In genomic region chr11:70270104-70270876, GRCh38 we compare ENCODE assay signal across 1 cellular context.
TF ChIP-seq lines count a peak whose summit lies in the region.

Gene PPFIA1, plus strand, starts transcription at chr11:70270690. Its CDS starts 1,483 bp downstream, at chr11:70272173.

TF ChIP-seq in HepG2, 621 proteins besides CTCF, POLR2A, EP300 and RAD21 (continued from another document and continues in another):
- TF ChIP-seq, protein P1, sequence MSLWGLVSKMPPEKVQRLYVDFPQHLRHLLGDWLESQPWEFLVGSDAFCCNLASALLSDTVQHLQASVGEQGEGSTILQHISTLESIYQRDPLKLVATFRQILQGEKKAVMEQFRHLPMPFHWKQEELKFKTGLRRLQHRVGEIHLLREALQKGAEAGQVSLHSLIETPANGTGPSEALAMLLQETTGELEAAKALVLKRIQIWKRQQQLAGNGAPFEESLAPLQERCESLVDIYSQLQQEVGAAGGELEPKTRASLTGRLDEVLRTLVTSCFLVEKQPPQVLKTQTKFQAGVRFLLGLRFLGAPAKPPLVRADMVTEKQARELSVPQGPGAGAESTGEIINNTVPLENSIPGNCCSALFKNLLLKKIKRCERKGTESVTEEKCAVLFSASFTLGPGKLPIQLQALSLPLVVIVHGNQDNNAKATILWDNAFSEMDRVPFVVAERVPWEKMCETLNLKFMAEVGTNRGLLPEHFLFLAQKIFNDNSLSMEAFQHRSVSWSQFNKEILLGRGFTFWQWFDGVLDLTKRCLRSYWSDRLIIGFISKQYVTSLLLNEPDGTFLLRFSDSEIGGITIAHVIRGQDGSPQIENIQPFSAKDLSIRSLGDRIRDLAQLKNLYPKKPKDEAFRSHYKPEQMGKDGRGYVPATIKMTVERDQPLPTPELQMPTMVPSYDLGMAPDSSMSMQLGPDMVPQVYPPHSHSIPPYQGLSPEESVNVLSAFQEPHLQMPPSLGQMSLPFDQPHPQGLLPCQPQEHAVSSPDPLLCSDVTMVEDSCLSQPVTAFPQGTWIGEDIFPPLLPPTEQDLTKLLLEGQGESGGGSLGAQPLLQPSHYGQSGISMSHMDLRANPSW (CRISPR knock-in tag; IDR thresholded peaks at IDR 0.05; ENCODE audit: borderline replicate concordance): peak; percentile 56; the same call in 1 of the 2 replicates
- TF ChIP-seq NONO (IDR thresholded peaks at IDR 0.05) (no peak), NONO (CRISPR knock-in tag; conservative IDR thresholded peaks at IDR 0.05) (no peak; the same call in 1 of the 2 replicates), KDM3A (CRISPR knock-in tag; IDR thresholded peaks at IDR 0.05; ENCODE audit: low read depth) (peak; percentile 73; the same call in 1 of the 2 replicates), MAFK (conservative IDR thresholded peaks at IDR 0.05 in 1 of 2, IDR thresholded peaks at IDR 0.05 in 1 of 2; ENCODE audit: low read length in 2 of 2) (no peak), DMAP1 (CRISPR knock-in tag; IDR thresholded peaks at IDR 0.05) (peak; percentile 51; the same call in 1 of the 2 replicates), ZNF790 (CRISPR knock-in tag; IDR thresholded peaks at IDR 0.05; ENCODE audit: borderline replicate concordance) (no peak), ZNF747 (CRISPR knock-in tag; IDR thresholded peaks at IDR 0.05; ENCODE audit: borderline replicate concordance) (0 out of 2 replicates have a peak, but pooled peaks have one; percentile 20), CHD4 (IDR thresholded peaks at IDR 0.05; ENCODE audit: borderline replicate concordance, low read length) (no peak), ZFP62 (CRISPR knock-in tag; IDR thresholded peaks at IDR 0.05) (no peak), GABPA (IDR thresholded peaks at IDR 0.05; ENCODE audit: low read depth, low read length) (no peak), GABPA (CRISPR knock-in tag; IDR thresholded peaks at IDR 0.05; ENCODE audit: low read depth) (no peak), ZBTB3 (CRISPR knock-in tag; IDR thresholded peaks at IDR 0.05; ENCODE audit: borderline replicate concordance, low read depth) (no peak), NR3C1 (CRISPR knock-in tag; IDR thresholded peaks at IDR 0.05) (no peak), ZNF761 (CRISPR knock-in tag; conservative IDR thresholded peaks at IDR 0.05) (no peak), HINFP (CRISPR knock-in tag; IDR thresholded peaks at IDR 0.05; ENCODE audit: low read depth) (no peak), RARG (CRISPR knock-in tag; IDR thresholded peaks at IDR 0.05; ENCODE audit: low read depth) (no peak), AGO1 (IDR thresholded peaks at IDR 0.05; ENCODE audit: low read depth, low read length, poor library complexity, severe bottlenecking) (no peak), IRF2 (CRISPR knock-in tag; IDR thresholded peaks at IDR 0.05) (no peak), SOX13 (IDR thresholded peaks at IDR 0.05) (no peak), SOX13 (CRISPR knock-in tag; conservative IDR thresholded peaks at IDR 0.05 in 1 of 2, IDR thresholded peaks at IDR 0.05 in 1 of 2) (no peak), ZNF800 (CRISPR knock-in tag; IDR thresholded peaks at IDR 0.05) (0 out of 2 replicates have a peak, but pooled peaks have one; percentile 40), ZSCAN9 (CRISPR knock-in tag; IDR thresholded peaks at IDR 0.05; ENCODE audit: borderline replicate concordance) (0 out of 2 replicates have a peak, but pooled peaks have one; percentile 18), ZFP36L2 (CRISPR knock-in tag; IDR thresholded peaks at IDR 0.05) (no peak), ZSCAN30 (CRISPR knock-in tag; IDR thresholded peaks at IDR 0.05) (no peak), HOXA9 (CRISPR knock-in tag; IDR thresholded peaks at IDR 0.05; ENCODE audit: borderline replicate concordance) (no peak), U2AF1 (optimal IDR thresholded peaks at IDR 0.05; ENCODE audit: low read depth, low read length) (no peak), ARID2 (CRISPR knock-in tag; IDR thresholded peaks at IDR 0.05; ENCODE audit: borderline replicate concordance) (no peak), ZNF556 (CRISPR knock-in tag; IDR thresholded peaks at IDR 0.05; ENCODE audit: borderline replicate concordance) (no peak), ZNF883 (CRISPR knock-in tag; IDR thresholded peaks at IDR 0.05; ENCODE audit: not compliant biosample characterization) (no peak), ZNF180 (CRISPR knock-in tag; IDR thresholded peaks at IDR 0.05; ENCODE audit: borderline replicate concordance, low read depth) (no peak), MEIS2 (CRISPR knock-in tag; IDR thresholded peaks at IDR 0.05) (no peak), KLF9 (CRISPR knock-in tag; IDR thresholded peaks at IDR 0.05; ENCODE audit: low read depth) (no peak), ISX (CRISPR knock-in tag; conservative IDR thresholded peaks at IDR 0.05) (peak; percentile 45; the same call in 1 of the 2 replicates), ZNF446 (CRISPR knock-in tag; IDR thresholded peaks at IDR 0.05) (no peak)
- TF ChIP-seq, protein P2, sequence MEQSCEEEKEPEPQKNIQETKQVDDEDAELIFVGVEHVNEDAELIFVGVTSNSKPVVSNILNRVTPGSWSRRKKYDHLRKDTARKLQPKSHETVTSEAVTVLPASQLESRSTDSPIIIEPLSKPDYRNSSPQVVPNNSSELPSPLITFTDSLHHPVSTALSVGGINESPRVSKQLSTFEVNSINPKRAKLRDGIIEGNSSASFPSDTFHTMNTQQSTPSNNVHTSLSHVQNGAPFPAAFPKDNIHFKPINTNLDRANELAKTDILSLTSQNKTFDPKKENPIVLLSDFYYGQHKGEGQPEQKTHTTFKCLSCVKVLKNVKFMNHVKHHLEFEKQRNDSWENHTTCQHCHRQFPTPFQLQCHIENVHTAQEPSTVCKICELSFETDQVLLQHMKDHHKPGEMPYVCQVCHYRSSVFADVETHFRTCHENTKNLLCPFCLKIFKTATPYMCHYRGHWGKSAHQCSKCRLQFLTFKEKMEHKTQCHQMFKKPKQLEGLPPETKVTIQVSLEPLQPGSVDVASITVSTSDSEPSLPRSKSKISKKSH (CRISPR knock-in tag; IDR thresholded peaks at IDR 0.05; ENCODE audit: borderline replicate concordance): peak; percentile 52; the same call in 1 of the 2 replicates
- TF ChIP-seq, protein P3, sequence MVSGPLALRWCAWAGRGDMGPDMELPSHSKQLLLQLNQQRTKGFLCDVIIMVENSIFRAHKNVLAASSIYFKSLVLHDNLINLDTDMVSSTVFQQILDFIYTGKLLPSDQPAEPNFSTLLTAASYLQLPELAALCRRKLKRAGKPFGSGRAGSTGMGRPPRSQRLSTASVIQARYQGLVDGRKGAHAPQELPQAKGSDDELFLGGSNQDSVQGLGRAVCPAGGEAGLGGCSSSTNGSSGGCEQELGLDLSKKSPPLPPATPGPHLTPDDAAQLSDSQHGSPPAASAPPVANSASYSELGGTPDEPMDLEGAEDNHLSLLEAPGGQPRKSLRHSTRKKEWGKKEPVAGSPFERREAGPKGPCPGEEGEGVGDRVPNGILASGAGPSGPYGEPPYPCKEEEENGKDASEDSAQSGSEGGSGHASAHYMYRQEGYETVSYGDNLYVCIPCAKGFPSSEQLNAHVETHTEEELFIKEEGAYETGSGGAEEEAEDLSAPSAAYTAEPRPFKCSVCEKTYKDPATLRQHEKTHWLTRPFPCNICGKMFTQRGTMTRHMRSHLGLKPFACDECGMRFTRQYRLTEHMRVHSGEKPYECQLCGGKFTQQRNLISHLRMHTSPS (CRISPR knock-in tag; IDR thresholded peaks at IDR 0.05; ENCODE audit: low read depth): no peak
- TF ChIP-seq, protein P4, sequence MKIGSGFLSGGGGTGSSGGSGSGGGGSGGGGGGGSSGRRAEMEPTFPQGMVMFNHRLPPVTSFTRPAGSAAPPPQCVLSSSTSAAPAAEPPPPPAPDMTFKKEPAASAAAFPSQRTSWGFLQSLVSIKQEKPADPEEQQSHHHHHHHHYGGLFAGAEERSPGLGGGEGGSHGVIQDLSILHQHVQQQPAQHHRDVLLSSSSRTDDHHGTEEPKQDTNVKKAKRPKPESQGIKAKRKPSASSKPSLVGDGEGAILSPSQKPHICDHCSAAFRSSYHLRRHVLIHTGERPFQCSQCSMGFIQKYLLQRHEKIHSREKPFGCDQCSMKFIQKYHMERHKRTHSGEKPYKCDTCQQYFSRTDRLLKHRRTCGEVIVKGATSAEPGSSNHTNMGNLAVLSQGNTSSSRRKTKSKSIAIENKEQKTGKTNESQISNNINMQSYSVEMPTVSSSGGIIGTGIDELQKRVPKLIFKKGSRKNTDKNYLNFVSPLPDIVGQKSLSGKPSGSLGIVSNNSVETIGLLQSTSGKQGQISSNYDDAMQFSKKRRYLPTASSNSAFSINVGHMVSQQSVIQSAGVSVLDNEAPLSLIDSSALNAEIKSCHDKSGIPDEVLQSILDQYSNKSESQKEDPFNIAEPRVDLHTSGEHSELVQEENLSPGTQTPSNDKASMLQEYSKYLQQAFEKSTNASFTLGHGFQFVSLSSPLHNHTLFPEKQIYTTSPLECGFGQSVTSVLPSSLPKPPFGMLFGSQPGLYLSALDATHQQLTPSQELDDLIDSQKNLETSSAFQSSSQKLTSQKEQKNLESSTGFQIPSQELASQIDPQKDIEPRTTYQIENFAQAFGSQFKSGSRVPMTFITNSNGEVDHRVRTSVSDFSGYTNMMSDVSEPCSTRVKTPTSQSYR (CRISPR knock-in tag; IDR thresholded peaks at IDR 0.05; ENCODE audit: borderline replicate concordance): no peak
- TF ChIP-seq, protein P5, sequence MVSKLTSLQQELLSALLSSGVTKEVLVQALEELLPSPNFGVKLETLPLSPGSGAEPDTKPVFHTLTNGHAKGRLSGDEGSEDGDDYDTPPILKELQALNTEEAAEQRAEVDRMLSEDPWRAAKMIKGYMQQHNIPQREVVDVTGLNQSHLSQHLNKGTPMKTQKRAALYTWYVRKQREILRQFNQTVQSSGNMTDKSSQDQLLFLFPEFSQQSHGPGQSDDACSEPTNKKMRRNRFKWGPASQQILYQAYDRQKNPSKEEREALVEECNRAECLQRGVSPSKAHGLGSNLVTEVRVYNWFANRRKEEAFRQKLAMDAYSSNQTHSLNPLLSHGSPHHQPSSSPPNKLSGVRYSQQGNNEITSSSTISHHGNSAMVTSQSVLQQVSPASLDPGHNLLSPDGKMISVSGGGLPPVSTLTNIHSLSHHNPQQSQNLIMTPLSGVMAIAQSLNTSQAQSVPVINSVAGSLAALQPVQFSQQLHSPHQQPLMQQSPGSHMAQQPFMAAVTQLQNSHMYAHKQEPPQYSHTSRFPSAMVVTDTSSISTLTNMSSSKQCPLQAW (CRISPR knock-in tag; IDR thresholded peaks at IDR 0.05): peak; percentile 56; the same call in 1 of the 2 replicates
- TF ChIP-seq, protein P6, sequence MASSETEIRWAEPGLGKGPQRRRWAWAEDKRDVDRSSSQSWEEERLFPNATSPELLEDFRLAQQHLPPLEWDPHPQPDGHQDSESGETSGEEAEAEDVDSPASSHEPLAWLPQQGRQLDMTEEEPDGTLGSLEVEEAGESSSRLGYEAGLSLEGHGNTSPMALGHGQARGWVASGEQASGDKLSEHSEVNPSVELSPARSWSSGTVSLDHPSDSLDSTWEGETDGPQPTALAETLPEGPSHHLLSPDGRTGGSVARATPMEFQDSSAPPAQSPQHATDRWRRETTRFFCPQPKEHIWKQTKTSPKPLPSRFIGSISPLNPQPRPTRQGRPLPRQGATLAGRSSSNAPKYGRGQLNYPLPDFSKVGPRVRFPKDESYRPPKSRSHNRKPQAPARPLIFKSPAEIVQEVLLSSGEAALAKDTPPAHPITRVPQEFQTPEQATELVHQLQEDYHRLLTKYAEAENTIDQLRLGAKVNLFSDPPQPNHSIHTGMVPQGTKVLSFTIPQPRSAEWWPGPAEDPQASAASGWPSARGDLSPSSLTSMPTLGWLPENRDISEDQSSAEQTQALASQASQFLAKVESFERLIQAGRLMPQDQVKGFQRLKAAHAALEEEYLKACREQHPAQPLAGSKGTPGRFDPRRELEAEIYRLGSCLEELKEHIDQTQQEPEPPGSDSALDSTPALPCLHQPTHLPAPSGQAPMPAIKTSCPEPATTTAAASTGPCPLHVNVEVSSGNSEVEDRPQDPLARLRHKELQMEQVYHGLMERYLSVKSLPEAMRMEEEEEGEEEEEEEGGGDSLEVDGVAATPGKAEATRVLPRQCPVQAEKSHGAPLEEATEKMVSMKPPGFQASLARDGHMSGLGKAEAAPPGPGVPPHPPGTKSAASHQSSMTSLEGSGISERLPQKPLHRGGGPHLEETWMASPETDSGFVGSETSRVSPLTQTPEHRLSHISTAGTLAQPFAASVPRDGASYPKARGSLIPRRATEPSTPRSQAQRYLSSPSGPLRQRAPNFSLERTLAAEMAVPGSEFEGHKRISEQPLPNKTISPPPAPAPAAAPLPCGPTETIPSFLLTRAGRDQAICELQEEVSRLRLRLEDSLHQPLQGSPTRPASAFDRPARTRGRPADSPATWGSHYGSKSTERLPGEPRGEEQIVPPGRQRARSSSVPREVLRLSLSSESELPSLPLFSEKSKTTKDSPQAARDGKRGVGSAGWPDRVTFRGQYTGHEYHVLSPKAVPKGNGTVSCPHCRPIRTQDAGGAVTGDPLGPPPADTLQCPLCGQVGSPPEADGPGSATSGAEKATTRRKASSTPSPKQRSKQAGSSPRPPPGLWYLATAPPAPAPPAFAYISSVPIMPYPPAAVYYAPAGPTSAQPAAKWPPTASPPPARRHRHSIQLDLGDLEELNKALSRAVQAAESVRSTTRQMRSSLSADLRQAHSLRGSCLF (CRISPR knock-in tag; IDR thresholded peaks at IDR 0.05; ENCODE audit: borderline replicate concordance): no peak
